Comparison of ENCODE assay signal across 1 cellular context in the genomic region with DNA sequence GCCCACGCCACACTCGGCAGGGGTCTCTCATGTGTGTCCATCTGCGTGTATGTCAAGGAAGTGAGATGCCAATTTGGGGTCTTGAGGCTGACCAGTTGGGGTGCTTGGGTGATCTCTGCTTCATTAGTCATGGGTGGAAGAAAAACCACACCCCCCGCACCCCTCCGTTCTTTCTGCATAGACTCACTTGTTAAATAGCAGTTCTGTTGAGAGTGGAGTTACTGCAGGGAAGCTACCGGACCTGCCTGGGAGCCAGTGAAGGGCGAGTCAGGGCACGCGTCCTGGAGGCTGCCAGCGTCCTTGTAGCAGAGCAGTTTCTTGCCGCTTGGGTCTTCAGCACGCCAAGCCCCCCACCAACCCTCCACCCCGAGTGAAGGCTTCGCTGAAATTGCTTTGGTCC.
TF ChIP-seq lines count a peak whose summit lies in the region.

No MANE protein-coding gene starts in this region.

TF ChIP-seq in IMR-90, 13 proteins besides CTCF, POLR2A, EP300 and RAD21 (continued from another document):
- TF ChIP-seq, protein P1, sequence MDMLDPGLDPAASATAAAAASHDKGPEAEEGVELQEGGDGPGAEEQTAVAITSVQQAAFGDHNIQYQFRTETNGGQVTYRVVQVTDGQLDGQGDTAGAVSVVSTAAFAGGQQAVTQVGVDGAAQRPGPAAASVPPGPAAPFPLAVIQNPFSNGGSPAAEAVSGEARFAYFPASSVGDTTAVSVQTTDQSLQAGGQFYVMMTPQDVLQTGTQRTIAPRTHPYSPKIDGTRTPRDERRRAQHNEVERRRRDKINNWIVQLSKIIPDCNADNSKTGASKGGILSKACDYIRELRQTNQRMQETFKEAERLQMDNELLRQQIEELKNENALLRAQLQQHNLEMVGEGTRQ (IDR thresholded peaks at IDR 0.05; ENCODE audit: low read depth, low read length) = no peak
- TF ChIP-seq FOS (IDR thresholded peaks at IDR 0.05; ENCODE audit: low read depth, low read length) = no peak
- TF ChIP-seq MXI1 (IDR thresholded peaks at IDR 0.05; ENCODE audit: borderline replicate concordance, low read depth, low read length) = no peak
- TF ChIP-seq SMC3 (IDR thresholded peaks at IDR 0.05; ENCODE audit: low read depth, low read length) = no peak
TF ChIP-seq in IMR-90: peak in this region for 0.
